ENCODE assay signal across 15 cellular contexts in genomic region chr16:85376292-85377095, GRCh38.
DNase-seq lines count a peak whose midpoint lies in the region; ATAC-seq, FAIRE-seq and TF ChIP-seq lines count a peak whose summit lies in the region.
"Had no signal": no experiment of that assay in that cellular context is flagged by ENCODE, and none has a peak within 500 bp of the region (broad histone marks: within the 10 kb centered on the region; RNA-seq: fewer than 3 reads in every experiment).

No MANE protein-coding gene starts in this region.

- in situ Hi-C loops in HepG2 (cut with HindIII; ENCODE audit: extremely low pct_ligation_motif_present, low pct_unique_long_range_greater_than_20kb) = no loop called here

- no peak overlapping the region for H3K4me2 ChIP-seq in HepG2 (ENCODE audit: low read depth, low read length)

- H3K27me3 ChIP-seq in HepG2 (ENCODE audit: control insufficient read depth in 1 of 2, insufficient read depth in 2 of 2, low read length in 2 of 2) (peaks cover 3 to 13% of the 10 kb centered on the region in 2 experiments; a peak in 2 of 5 replicates), stomach (no peaks in the 10 kb centered on the region)

- WGBS in HepG2 (ENCODE audit: low lambda C conversion rate) = 71% methylated on average over 24 of the region's 29 CpGs
- 53 to 87% (median 62%) methylated on average over 16 to 29 of the region's 29 CpGs for WGBS in stomach, 5 donors

- no peaks in the 10 kb centered on the region for H3K79me2 ChIP-seq in HepG2 (ENCODE audit: insufficient read depth, low read length)

- H2AFZ ChIP-seq in HepG2 (ENCODE audit: low read length) = no peak overlapping the region

- DNase-seq in cerebellum (ENCODE audit: low spot score) (peak; percentile 80), HepG2 (ENCODE audit: low spot score) (no peak), stomach (peak; percentile 67), UCSD-AML1 (lab: John Stamatoyannopoulos, UW; ENCODE audit: unreplicated experiment) (no peak), NCI-H2107 (lab: John Stamatoyannopoulos, UW) (no peak), dermis blood vessel endothelial cell (no peak)
- DNase-seq: activated CD4-positive, alpha-beta T cell treated with anti-CD3 and anti-CD28 coated beads, Interleukin-2, amount 10 ng/mL, durations not matched to agents 24 days and 14 days; activated naive CD4-positive, alpha-beta T cell; CD4-positive, alpha-beta memory T cell; mesendoderm; NCI-H1105 treated with DMSO at 0.1 percent for 48 hours; NCI-H82 had no signal

- CTCF ChIA-PET in HEK293 (lab: Yijun Ruan, JAX) (interaction anchor here (0.7 to 1.1 kb wide), 2 partner anchors 25 to 29 kb away, joined by 3 read pairs; no protein-coding TSS in a partner anchor), HepG2 (lab: Yijun Ruan, JAX; ENCODE audit: low intra/inter-chr PET ratio, low total read pairs) (no interaction called here)

- no peaks in the 10 kb centered on the region; the same call in 1 of the 2 replicates for H4K20me1 ChIP-seq in HepG2 (ENCODE audit: insufficient read depth, low read length)

- POLR2A ChIA-PET in HEK293 (lab: Yijun Ruan, JAX) (no interaction called here), HepG2 (lab: Yijun Ruan, JAX) (no interaction called here)

- TF ChIP-seq RAD21 in HepG2 (CRISPR knock-in tag; IDR thresholded peaks at IDR 0.05) = no peak

- FAIRE-seq in HepG2 (lab: Jason Lieb, UNC) = no peak

- no peaks in the 10 kb centered on the region for H3K36me3 ChIP-seq in HEK293 (ENCODE audit: control insufficient read depth in 2 of 2, insufficient read depth in 1 of 2, low read length in 2 of 2)
- H3K36me3 ChIP-seq in HepG2 (replicated peaks in 1 of 2; ENCODE audit: control insufficient read depth in 1 of 2, insufficient read depth in 2 of 2, low read length in 2 of 2) = no peaks in the 10 kb centered on the region
- H3K36me3 ChIP-seq in stomach = no peaks in the 10 kb centered on the region

- H3K4me1 ChIP-seq in HEK293 (ENCODE audit: control insufficient read depth, insufficient read depth, low read length) (no peaks in the 10 kb centered on the region), HepG2 (ENCODE audit: insufficient read depth, low read length) (0 out of 2 replicates have a peak, but pooled peaks cover 8% of the 10 kb centered on the region), stomach (peaks cover 46 to 83% (median 65%) of the 10 kb centered on the region in 4 donors)

- no peak for ATAC-seq in HepG2
- ATAC-seq in HG03439 (IDR thresholded peaks at IDR 0.05; ENCODE audit: unreplicated experiment) = no peak

- BruUV-seq in HepG2 (replicated peaks; lab: Mats Ljungman, UMichigan) = no TSS peak

- TF ChIP-seq CTCF in HEK293 (tag by site-specific recombination; IDR thresholded peaks at IDR 0.05) = no peak
- no peak for TF ChIP-seq CTCF in HepG2 (CRISPR knock-in tag; IDR thresholded peaks at IDR 0.05)
- no peak for TF ChIP-seq CTCF in stomach (IDR thresholded peaks at IDR 0.05)

- no peak for TF ChIP-seq POLR2A in HepG2 (IDR thresholded peaks at IDR 0.05; ENCODE audit: insufficient read depth in 1 of 2, low read depth in 2 of 2, low read length in 2 of 2)
- TF ChIP-seq POLR2A in stomach (IDR thresholded peaks at IDR 0.05) = no peak

- H3K9me3 ChIP-seq in HEK293 (ENCODE audit: control insufficient read depth, insufficient read depth, low read depth, low read length) (no peaks in the 10 kb centered on the region), HepG2 (ENCODE audit: low read length) (no peaks in the 10 kb centered on the region), stomach (no peaks in the 10 kb centered on the region)

- H3K4me3 ChIP-seq in HEK293 (ENCODE audit: low read depth, low read length) (no peak overlapping the region), HepG2 (replicated peaks in 1 of 3; ENCODE audit: insufficient read depth in 1 of 3, low read depth in 2 of 3, low read length in 3 of 3) (no peak overlapping the region), stomach (no peak overlapping the region)
- H3K4me3 ChIP-seq: SK-N-MC had no signal

- no peak overlapping the region for H3K9ac ChIP-seq in HepG2 (ENCODE audit: insufficient read depth, low read depth, low read length)

- H3K27ac ChIP-seq in HEK293 (ENCODE audit: extremely low read depth, low read depth, low read length) (no peak overlapping the region), HepG2 (ENCODE audit: extremely low read length, insufficient read depth, low read length) (no peak overlapping the region), stomach (peak overlapping the region; percentile 41 to 79 (median 57))
- H3K27ac ChIP-seq: SK-N-MC had no signal

- no peak for TF ChIP-seq EP300 in HepG2 (IDR thresholded peaks at IDR 0.05; ENCODE audit: low read depth in 2 of 2, low read length in 2 of 2)
- TF ChIP-seq EP300 in HepG2 (CRISPR knock-in tag; IDR thresholded peaks at IDR 0.05; ENCODE audit: borderline replicate concordance) = no peak
- TF ChIP-seq EP300 in stomach (IDR thresholded peaks at IDR 0.05) = no peak

- intact Hi-C loops in HepG2 (cut with micrococcal nuclease; ENCODE audit: unreplicated experiment) (no loop called here), stomach (cut with DNase I; ENCODE audit: low total_unique reads) (no loop called here)

TF ChIP-seq in HEK293, 187 proteins besides CTCF, POLR2A, EP300 and RAD21:
- TF ChIP-seq SCRT2 (tag by site-specific recombination; IDR thresholded peaks at IDR 0.05) (peak; percentile 35; the same call in 1 of the 2 replicates), ZNF274 (IDR thresholded peaks at IDR 0.05; ENCODE audit: low read length) (no peak), ZNF274 (tag by site-specific recombination; IDR thresholded peaks at IDR 0.05; ENCODE audit: borderline replicate concordance) (no peak)
TF ChIP-seq in HEK293: peak in this region for 1.

TF ChIP-seq in HepG2, 621 proteins besides CTCF, POLR2A, EP300 and RAD21:
- TF ChIP-seq ZNF335 (CRISPR knock-in tag; IDR thresholded peaks at IDR 0.05) = no peak
- TF ChIP-seq, protein P1, sequence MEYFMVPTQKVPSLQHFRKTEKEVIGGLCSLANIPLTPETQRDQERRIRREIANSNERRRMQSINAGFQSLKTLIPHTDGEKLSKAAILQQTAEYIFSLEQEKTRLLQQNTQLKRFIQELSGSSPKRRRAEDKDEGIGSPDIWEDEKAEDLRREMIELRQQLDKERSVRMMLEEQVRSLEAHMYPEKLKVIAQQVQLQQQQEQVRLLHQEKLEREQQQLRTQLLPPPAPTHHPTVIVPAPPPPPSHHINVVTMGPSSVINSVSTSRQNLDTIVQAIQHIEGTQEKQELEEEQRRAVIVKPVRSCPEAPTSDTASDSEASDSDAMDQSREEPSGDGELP (IDR thresholded peaks at IDR 0.05; ENCODE audit: borderline replicate concordance, low read depth) = no peak
- TF ChIP-seq, protein P2, sequence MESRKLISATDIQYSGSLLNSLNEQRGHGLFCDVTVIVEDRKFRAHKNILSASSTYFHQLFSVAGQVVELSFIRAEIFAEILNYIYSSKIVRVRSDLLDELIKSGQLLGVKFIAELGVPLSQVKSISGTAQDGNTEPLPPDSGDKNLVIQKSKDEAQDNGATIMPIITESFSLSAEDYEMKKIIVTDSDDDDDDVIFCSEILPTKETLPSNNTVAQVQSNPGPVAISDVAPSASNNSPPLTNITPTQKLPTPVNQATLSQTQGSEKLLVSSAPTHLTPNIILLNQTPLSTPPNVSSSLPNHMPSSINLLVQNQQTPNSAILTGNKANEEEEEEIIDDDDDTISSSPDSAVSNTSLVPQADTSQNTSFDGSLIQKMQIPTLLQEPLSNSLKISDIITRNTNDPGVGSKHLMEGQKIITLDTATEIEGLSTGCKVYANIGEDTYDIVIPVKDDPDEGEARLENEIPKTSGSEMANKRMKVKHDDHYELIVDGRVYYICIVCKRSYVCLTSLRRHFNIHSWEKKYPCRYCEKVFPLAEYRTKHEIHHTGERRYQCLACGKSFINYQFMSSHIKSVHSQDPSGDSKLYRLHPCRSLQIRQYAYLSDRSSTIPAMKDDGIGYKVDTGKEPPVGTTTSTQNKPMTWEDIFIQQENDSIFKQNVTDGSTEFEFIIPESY (CRISPR knock-in tag; IDR thresholded peaks at IDR 0.05) = peak; percentile 46; the same call in 1 of the 2 replicates

Comparison
In these comparisons a context has a peak if more than half of its experiments do, and no peak if none do; other contexts are left out.
1. H3K27ac ChIP-seq: peak in stomach (5 of 5); none in HEK293 (single experiment) and HepG2 (single experiment).
2. DNase-seq: peak in cerebellum (single experiment) and stomach (single experiment); none in HepG2 (single experiment), UCSD-AML1 (single experiment), NCI-H2107 (single experiment) and dermis blood vessel endothelial cell (single experiment).